In genomic region chr10:103574116-103575061, GRCh38 we compare ENCODE assay signal across 22 cellular contexts.
"Had no signal": no experiment of that assay in that cellular context is flagged by ENCODE, and none has a peak within 500 bp of the region (broad histone marks: within the 10 kb centered on the region; RNA-seq: fewer than 3 reads in every experiment).

No MANE protein-coding gene starts in this region.

- H3K9me3 ChIP-seq: esophagus squamous epithelium, gastrocnemius medialis, left lung, lower lobe of right lung, right lobe of liver, tibial nerve had no signal

- H3K4me3 Mint-ChIP-seq: activated CD4-positive, alpha-beta T cell treated with anti-CD3 and anti-CD28 coated beads for 36 hours; activated naive CD4-positive, alpha-beta T cell treated with anti-CD3 and anti-CD28 coated beads, Interleukin-2, amount 10 ng/mL, durations not matched to agents 7 days and 5 days; activated T-helper 1 cell treated with anti-CD3 and anti-CD28 coated beads, Interleukin-12 subunit alpha, Interleukin-12 subunit beta, Interleukin-2, Interleukin-4 antibody, amounts not matched to agents 30 ng/mL and 10 ng/mL and 1 ng/mL, durations not matched to agents 14 hours and 24 hours and 36 hours; dendritic cell treated with granulocyte-macrophage colony-stimulating factor and Interleukin-4, amounts not matched to agents 40 ng/mL and 50 ng/mL, for 4 days; naive thymus-derived CD8-positive, alpha-beta T cell had no signal

- H3K4me1 ChIP-seq: esophagus squamous epithelium, left lung, lower lobe of right lung, tibial nerve had no signal

- H3K9me3 Mint-ChIP-seq: activated naive CD4-positive, alpha-beta T cell treated with anti-CD3 and anti-CD28 coated beads, Interleukin-2, amount 10 ng/mL, durations not matched to agents 7 days and 5 days; activated T-helper 1 cell treated with anti-CD3 and anti-CD28 coated beads, Interleukin-12 subunit alpha, Interleukin-12 subunit beta, Interleukin-2, Interleukin-4 antibody, amounts not matched to agents 30 ng/mL and 10 ng/mL and 1 ng/mL, durations not matched to agents 14 hours and 24 hours and 36 hours; dendritic cell treated with granulocyte-macrophage colony-stimulating factor and Interleukin-4, amounts not matched to agents 40 ng/mL and 50 ng/mL, for 4 days; naive thymus-derived CD8-positive, alpha-beta T cell had no signal

- H3K4me3 ChIP-seq: esophagus squamous epithelium, gastrocnemius medialis, left lung, lower lobe of right lung, right lobe of liver, tibial nerve had no signal

- H3K27ac ChIP-seq: esophagus squamous epithelium, left lung, lower lobe of right lung, right lobe of liver, tibial nerve had no signal

- H3K36me3 ChIP-seq: esophagus squamous epithelium, left lung, lower lobe of right lung, right lobe of liver, tibial nerve had no signal

- ATAC-seq: activated CD4-positive, alpha-beta T cell treated with anti-CD3 and anti-CD28 coated beads for 36 hours; gastrocnemius medialis; left lung; lower lobe of right lung; naive thymus-derived CD8-positive, alpha-beta T cell; right lobe of liver had no signal

- H3K36me3 Mint-ChIP-seq: activated naive CD4-positive, alpha-beta T cell treated with anti-CD3 and anti-CD28 coated beads, Interleukin-2, amount 10 ng/mL, durations not matched to agents 7 days and 5 days; naive thymus-derived CD8-positive, alpha-beta T cell had no signal

- H3K27ac Mint-ChIP-seq: activated CD4-positive, alpha-beta T cell treated with anti-CD3 and anti-CD28 coated beads for 36 hours; activated naive CD4-positive, alpha-beta T cell treated with anti-CD3 and anti-CD28 coated beads, Interleukin-2, amount 10 ng/mL, durations not matched to agents 7 days and 5 days; activated T-helper 1 cell treated with anti-CD3 and anti-CD28 coated beads, Interleukin-12 subunit alpha, Interleukin-12 subunit beta, Interleukin-2, Interleukin-4 antibody, amounts not matched to agents 30 ng/mL and 10 ng/mL and 1 ng/mL, durations not matched to agents 14 hours and 24 hours and 36 hours; dendritic cell treated with granulocyte-macrophage colony-stimulating factor and Interleukin-4, amounts not matched to agents 40 ng/mL and 50 ng/mL, for 4 days had no signal

- DNase-seq: activated CD4-positive, alpha-beta T cell treated with anti-CD3 and anti-CD28 coated beads for 36 hours; activated CD4-positive, alpha-beta T cell treated with anti-CD3 and anti-CD28 coated beads, Interleukin-2, amount 50 U/mL, for 4 hours; activated CD4-positive, CD25-positive, alpha-beta regulatory T cell; activated CD8-positive, alpha-beta memory T cell treated with anti-CD3 and anti-CD28 coated beads for 24 hours; activated effector memory CD4-positive, alpha-beta T cell treated with anti-CD3 and anti-CD28 coated beads, Interleukin-2, amount 50 U/mL, for 16 hours; activated naive CD4-positive, alpha-beta T cell treated with anti-CD3 and anti-CD28 coated beads, Interleukin-2, amount 10 ng/mL, durations not matched to agents 7 days and 5 days; activated T-cell treated with anti-CD3 and anti-CD28 coated beads, Interleukin-2, amount 50 U/mL, for 1 hour; amygdala; caudate nucleus; esophagus squamous epithelium; gastrocnemius medialis; glutamatergic neuron; left lung; lower lobe of right lung; mesenchymal stem cell; naive thymus-derived CD8-positive, alpha-beta T cell; right lobe of liver; stimulated activated CD4-positive, alpha-beta T cell treated with anti-CD3 and anti-CD28 coated beads, Interleukin-2, amount 100 ng/mL, for 48 hours; stimulated activated naive CD4-positive, alpha-beta T cell treated with Interleukin-2 at 50 U/mL for 16 hours had no signal

- H3K4me1 Mint-ChIP-seq: activated CD4-positive, alpha-beta T cell treated with anti-CD3 and anti-CD28 coated beads for 36 hours; activated naive CD4-positive, alpha-beta T cell treated with anti-CD3 and anti-CD28 coated beads, Interleukin-2, amount 10 ng/mL, durations not matched to agents 7 days and 5 days; naive thymus-derived CD8-positive, alpha-beta T cell had no signal

- H3K27me3 ChIP-seq: gastrocnemius medialis, left lung, right lobe of liver, tibial nerve had no signal

- H3K27me3 Mint-ChIP-seq: activated CD4-positive, alpha-beta T cell treated with anti-CD3 and anti-CD28 coated beads for 36 hours had no signal
